Comparison of ENCODE assay signal across 19 cellular contexts in genomic region chr12:59887204-59887603, GRCh38.
"Had no signal": no experiment of that assay in that cellular context is flagged by ENCODE, and none has a peak within 500 bp of the region (broad histone marks: within the 10 kb centered on the region; RNA-seq: fewer than 3 reads in every experiment).

No MANE protein-coding gene starts in this region.

- DNase-seq: colonic mucosa; cortex of kidney; dermis blood vessel endothelial cell; dorsolateral prefrontal cortex; effector CD4-positive, alpha-beta T cell; effector CD8-positive, alpha-beta T cell; effector memory CD4-positive, alpha-beta T cell; effector memory CD8-positive, alpha-beta T cell; endodermal cell; erythroblast; esophagus squamous epithelium; foreskin fibroblast; foreskin keratinocyte; foreskin melanocyte; gastrocnemius medialis; glutamatergic neuron; head of caudate nucleus; heart left ventricle; heart right ventricle had no signal
